1 cellular context compared by ENCODE assay signal in the genomic region with DNA sequence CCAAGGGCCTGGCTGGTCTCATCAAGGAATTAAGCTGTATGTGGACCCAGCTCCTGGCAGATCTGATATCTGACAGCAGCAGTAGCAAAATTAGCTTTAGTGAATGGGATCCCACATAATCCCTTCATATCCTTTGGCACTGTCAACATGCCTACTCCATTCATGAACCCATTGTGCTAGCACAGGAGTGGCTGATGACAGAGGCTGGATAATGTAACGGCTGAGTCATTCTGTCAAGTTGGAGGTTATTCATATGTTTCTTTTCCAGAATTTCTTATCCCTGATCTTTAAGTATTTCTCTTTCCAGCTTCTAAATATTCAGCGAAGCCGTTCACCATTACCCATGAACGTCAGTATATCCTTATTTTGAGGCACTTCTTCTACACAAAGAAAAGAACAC.
A peak's percentile ranks its signal among the peaks of the same experiment; 100 is the strongest.
TF ChIP-seq lines count a peak whose summit lies in the region.

No MANE protein-coding gene starts in this region.

TF ChIP-seq in K562, 482 proteins besides CTCF, POLR2A, EP300 and RAD21 (continued from another document):
- TF ChIP-seq, protein P1, sequence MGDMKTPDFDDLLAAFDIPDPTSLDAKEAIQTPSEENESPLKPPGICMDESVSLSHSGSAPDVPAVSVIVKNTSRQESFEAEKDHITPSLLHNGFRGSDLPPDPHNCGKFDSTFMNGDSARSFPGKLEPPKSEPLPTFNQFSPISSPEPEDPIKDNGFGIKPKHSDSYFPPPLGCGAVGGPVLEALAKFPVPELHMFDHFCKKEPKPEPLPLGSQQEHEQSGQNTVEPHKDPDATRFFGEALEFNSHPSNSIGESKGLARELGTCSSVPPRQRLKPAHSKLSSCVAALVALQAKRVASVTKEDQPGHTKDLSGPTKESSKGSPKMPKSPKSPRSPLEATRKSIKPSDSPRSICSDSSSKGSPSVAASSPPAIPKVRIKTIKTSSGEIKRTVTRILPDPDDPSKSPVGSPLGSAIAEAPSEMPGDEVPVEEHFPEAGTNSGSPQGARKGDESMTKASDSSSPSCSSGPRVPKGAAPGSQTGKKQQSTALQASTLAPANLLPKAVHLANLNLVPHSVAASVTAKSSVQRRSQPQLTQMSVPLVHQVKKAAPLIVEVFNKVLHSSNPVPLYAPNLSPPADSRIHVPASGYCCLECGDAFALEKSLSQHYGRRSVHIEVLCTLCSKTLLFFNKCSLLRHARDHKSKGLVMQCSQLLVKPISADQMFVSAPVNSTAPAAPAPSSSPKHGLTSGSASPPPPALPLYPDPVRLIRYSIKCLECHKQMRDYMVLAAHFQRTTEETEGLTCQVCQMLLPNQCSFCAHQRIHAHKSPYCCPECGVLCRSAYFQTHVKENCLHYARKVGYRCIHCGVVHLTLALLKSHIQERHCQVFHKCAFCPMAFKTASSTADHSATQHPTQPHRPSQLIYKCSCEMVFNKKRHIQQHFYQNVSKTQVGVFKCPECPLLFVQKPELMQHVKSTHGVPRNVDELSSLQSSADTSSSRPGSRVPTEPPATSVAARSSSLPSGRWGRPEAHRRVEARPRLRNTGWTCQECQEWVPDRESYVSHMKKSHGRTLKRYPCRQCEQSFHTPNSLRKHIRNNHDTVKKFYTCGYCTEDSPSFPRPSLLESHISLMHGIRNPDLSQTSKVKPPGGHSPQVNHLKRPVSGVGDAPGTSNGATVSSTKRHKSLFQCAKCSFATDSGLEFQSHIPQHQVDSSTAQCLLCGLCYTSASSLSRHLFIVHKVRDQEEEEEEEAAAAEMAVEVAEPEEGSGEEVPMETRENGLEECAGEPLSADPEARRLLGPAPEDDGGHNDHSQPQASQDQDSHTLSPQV (IDR thresholded peaks at IDR 0.05): 0 out of 2 replicates have a peak, but pooled peaks have one; percentile 23
- TF ChIP-seq NR4A1 (CRISPR knock-in tag; IDR thresholded peaks at IDR 0.05) (no peak), NR4A1 (tag; IDR thresholded peaks at IDR 0.05) (no peak), ZNF121 (CRISPR knock-in tag; conservative IDR thresholded peaks at IDR 0.05) (no peak), FOSL1 (tag; conservative IDR thresholded peaks at IDR 0.05) (peak; percentile 29), HLTF (IDR thresholded peaks at IDR 0.05) (no peak), NFE2 (IDR thresholded peaks at IDR 0.05; ENCODE audit: low read depth) (peak; percentile 82), MXI1 (IDR thresholded peaks at IDR 0.05; ENCODE audit: low read depth, low read length) (no peak), MEIS2 (IDR thresholded peaks at IDR 0.05; ENCODE audit: partially characterized antibody) (peak; percentile 53), KLF1 (tag; IDR thresholded peaks at IDR 0.05) (no peak), ZNF316 (IDR thresholded peaks at IDR 0.05) (peak; percentile 46; the same call in 1 of the 2 replicates), SMARCA4 (IDR thresholded peaks at IDR 0.05) (0 out of 2 replicates have a peak, but pooled peaks have one; percentile 28), TBP (optimal IDR thresholded peaks at IDR 0.05; ENCODE audit: low read depth, low read length) (no peak)
- TF ChIP-seq, protein P2, sequence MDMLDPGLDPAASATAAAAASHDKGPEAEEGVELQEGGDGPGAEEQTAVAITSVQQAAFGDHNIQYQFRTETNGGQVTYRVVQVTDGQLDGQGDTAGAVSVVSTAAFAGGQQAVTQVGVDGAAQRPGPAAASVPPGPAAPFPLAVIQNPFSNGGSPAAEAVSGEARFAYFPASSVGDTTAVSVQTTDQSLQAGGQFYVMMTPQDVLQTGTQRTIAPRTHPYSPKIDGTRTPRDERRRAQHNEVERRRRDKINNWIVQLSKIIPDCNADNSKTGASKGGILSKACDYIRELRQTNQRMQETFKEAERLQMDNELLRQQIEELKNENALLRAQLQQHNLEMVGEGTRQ (CRISPR knock-in tag; IDR thresholded peaks at IDR 0.05): no peak
- TF ChIP-seq, protein P3, sequence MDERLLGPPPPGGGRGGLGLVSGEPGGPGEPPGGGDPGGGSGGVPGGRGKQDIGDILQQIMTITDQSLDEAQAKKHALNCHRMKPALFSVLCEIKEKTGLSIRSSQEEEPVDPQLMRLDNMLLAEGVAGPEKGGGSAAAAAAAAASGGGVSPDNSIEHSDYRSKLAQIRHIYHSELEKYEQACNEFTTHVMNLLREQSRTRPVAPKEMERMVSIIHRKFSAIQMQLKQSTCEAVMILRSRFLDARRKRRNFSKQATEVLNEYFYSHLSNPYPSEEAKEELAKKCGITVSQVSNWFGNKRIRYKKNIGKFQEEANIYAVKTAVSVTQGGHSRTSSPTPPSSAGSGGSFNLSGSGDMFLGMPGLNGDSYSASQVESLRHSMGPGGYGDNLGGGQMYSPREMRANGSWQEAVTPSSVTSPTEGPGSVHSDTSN (CRISPR knock-in tag; IDR thresholded peaks at IDR 0.05; ENCODE audit: low read depth): no peak
- TF ChIP-seq, protein P3 (tag; conservative IDR thresholded peaks at IDR 0.05; ENCODE audit: low read depth): 0 out of 2 replicates have a peak, but pooled peaks have one; percentile 23
